8 cellular contexts compared by ENCODE assay signal in genomic region chr13:91347212-91347995, GRCh38. TPM values are rescaled to one million over a fixed set of nuclear protein-coding genes. Genes with fewer than 3 reads are reported as not detected.
DNase-seq lines count a peak whose midpoint lies in the region; ATAC-seq and TF ChIP-seq lines count a peak whose summit lies in the region.

MIR17HG (plus strand) TSS chr13:91347687.

- H4K20me1 ChIP-seq in mammary epithelial cell (ENCODE audit: insufficient read depth, low read length), result peaks cover 4% of the 10 kb centered on the region

- peak; percentile 54 for ATAC-seq in GM19023 (IDR thresholded peaks at IDR 0.05; ENCODE audit: unreplicated experiment)
- peak; percentile 61 for ATAC-seq in HG03175 (IDR thresholded peaks at IDR 0.05; ENCODE audit: unreplicated experiment)
- peak; percentile 74 for ATAC-seq in WTC11

- CTCF ChIA-PET in WTC11 (lab: Charles Lee) (interaction anchor here (1.0 to 1.6 kb wide), 3 partner anchors 34 to 435 kb away, joined by 3 to 5 read pairs (median 4); no protein-coding TSS in a partner anchor), mammary epithelial cell (lab: Charles Lee; ENCODE audit: low non-redundant PET) (no interaction called here)

- in situ Hi-C loops in mammary epithelial cell (cut with MboI; ENCODE audit: low sequenced_read_pairs in 2 of 2), result no loop called here

- POLR2A ChIA-PET in WTC11 (lab: Charles Lee), result interaction anchor here (0.5 to 1.0 kb wide), 3 partner anchors 10 to 93 kb away, joined by 3 read pairs; no protein-coding TSS in a partner anchor

- peaks cover 36% of the 10 kb centered on the region for H3K4me1 Mint-ChIP-seq in WTC11

- H3K9me3 ChIP-seq in mammary epithelial cell (replicated peaks; ENCODE audit: insufficient read depth, low read length), result no peaks in the 10 kb centered on the region

- peak within 1 kb of the TSS; percentile 78 for H3K9ac ChIP-seq in mammary epithelial cell (ENCODE audit: insufficient read depth, low read length)

- peaks cover 35% of the 10 kb centered on the region for H3K36me3 Mint-ChIP-seq in WTC11

- no TSS peak for BruUV-seq in mammary epithelial cell (replicated peaks; lab: Mats Ljungman, UMichigan)

- peaks cover 19% of the 10 kb centered on the region for H3K36me3 ChIP-seq in mammary epithelial cell (ENCODE audit: insufficient read depth, low read length)

- peaks cover 20% of the 10 kb centered on the region for H3K4me1 ChIP-seq in mammary epithelial cell (ENCODE audit: insufficient read depth, low read length)

- H2AFZ ChIP-seq in mammary epithelial cell (ENCODE audit: low read depth, low read length), result peak within 1 kb of the TSS; percentile 91

- peaks cover 10% of the 10 kb centered on the region for H3K27me3 ChIP-seq in mammary epithelial cell (ENCODE audit: insufficient read depth, low read length)

- WGBS in mammary epithelial cell (ENCODE audit: low coverage, missing lambda C conversion rate), result 2% methylated on average over 21 of the region's 103 CpGs

- dilution Hi-C loops in mammary epithelial cell (cut with HindIII; ENCODE audit: low sequenced_read_pairs), result no loop called here

- H3K27me3 Mint-ChIP-seq in WTC11 (ENCODE audit: low read depth), result 0 out of 2 replicates have a peak, but pooled peaks cover 3% of the 10 kb centered on the region

- H3K27ac ChIP-seq in mammary epithelial cell (ENCODE audit: insufficient read depth, low read depth, low read length), result peak within 1 kb of the TSS; percentile 80

- H3K9me3 Mint-ChIP-seq in WTC11, result no peaks in the 10 kb centered on the region

- H3K4me3 ChIP-seq in mammary epithelial cell (replicated peaks in 1 of 3; ENCODE audit: insufficient read depth in 1 of 3, low read depth in 2 of 3, low read length in 3 of 3), result peak within 1 kb of the TSS; percentile 59 to 95 (median 69)

- DNase-seq in AG08395 (ENCODE audit: low spot score), result peak; percentile 79
- DNase-seq in NCI-H2227 treated with DMSO at 0.1 percent for 48 hours (lab: John Stamatoyannopoulos, UW), result peak; percentile 90
- DNase-seq in WTC11 (ENCODE audit: low spot score), result peak; percentile 88
- DNase-seq in mammary epithelial cell, result peak; percentile 87
- DNase-seq in inferior parietal cortex (ENCODE audit: extremely low spot score), result peak; percentile 91
- peak; percentile 36 for DNase-seq in smooth muscle cell of the brain vasculature (ENCODE audit: low read depth, low spot score)

- intact Hi-C loops in mammary epithelial cell (cut with micrococcal nuclease), result no loop called here

- TF ChIP-seq CTCF in WTC11 (IDR thresholded peaks at IDR 0.05) (no peak), mammary epithelial cell (conservative IDR thresholded peaks at IDR 0.05 in 1 of 2, IDR thresholded peaks at IDR 0.05 in 1 of 2; ENCODE audit: extremely low read depth in 1 of 2, insufficient read depth in 1 of 2, low read depth in 1 of 2, low read length in 2 of 2) (no peak)

- H3K79me2 ChIP-seq in mammary epithelial cell (ENCODE audit: insufficient read depth, low read length), result peaks cover 48% of the 10 kb centered on the region

- H3K4me2 ChIP-seq in mammary epithelial cell (ENCODE audit: insufficient read depth, low read depth, low read length), result peak within 1 kb of the TSS; percentile 94

- H3K27ac Mint-ChIP-seq in WTC11, result peak within 1 kb of the TSS; percentile 96

- peak within 1 kb of the TSS; percentile 88 for H3K4me3 Mint-ChIP-seq in WTC11

TF ChIP-seq in WTC11, 78 proteins besides CTCF, POLR2A, EP300 and RAD21 (continues in another document):
- TF ChIP-seq ELF4 (CRISPR knock-in tag; IDR thresholded peaks at IDR 0.05; ENCODE audit: low read depth), result no peak; the same call in 1 of the 2 replicates
- TF ChIP-seq PRDM15 (CRISPR knock-in tag; IDR thresholded peaks at IDR 0.05), result 0 out of 2 replicates have a peak, but pooled peaks have one; percentile 8
- TF ChIP-seq RORB (CRISPR knock-in tag; IDR thresholded peaks at IDR 0.05), result no peak
- TF ChIP-seq ZNF416 (CRISPR knock-in tag; IDR thresholded peaks at IDR 0.05), result no peak
- 0 out of 2 replicates have a peak, but pooled peaks have one; percentile 67 for TF ChIP-seq PRRX2 (CRISPR knock-in tag; IDR thresholded peaks at IDR 0.05)
- peak; percentile 34; the same call in 1 of the 2 replicates for TF ChIP-seq FOXP1 (CRISPR knock-in tag; IDR thresholded peaks at IDR 0.05; ENCODE audit: borderline replicate concordance)
- peak; percentile 47; the same call in 1 of the 2 replicates for TF ChIP-seq NFE2L1 (CRISPR knock-in tag; IDR thresholded peaks at IDR 0.05)
- no peak; the same call in 1 of the 2 replicates for TF ChIP-seq ATF1 (CRISPR knock-in tag; IDR thresholded peaks at IDR 0.05)
- no peak for TF ChIP-seq ZNF317 (CRISPR knock-in tag; IDR thresholded peaks at IDR 0.05; ENCODE audit: borderline replicate concordance, low read depth)
- no peak for TF ChIP-seq ZNF263 (CRISPR knock-in tag; IDR thresholded peaks at IDR 0.05; ENCODE audit: low read depth)
- no peak for TF ChIP-seq NR1H2 (CRISPR knock-in tag; IDR thresholded peaks at IDR 0.05)
- TF ChIP-seq, protein P1, sequence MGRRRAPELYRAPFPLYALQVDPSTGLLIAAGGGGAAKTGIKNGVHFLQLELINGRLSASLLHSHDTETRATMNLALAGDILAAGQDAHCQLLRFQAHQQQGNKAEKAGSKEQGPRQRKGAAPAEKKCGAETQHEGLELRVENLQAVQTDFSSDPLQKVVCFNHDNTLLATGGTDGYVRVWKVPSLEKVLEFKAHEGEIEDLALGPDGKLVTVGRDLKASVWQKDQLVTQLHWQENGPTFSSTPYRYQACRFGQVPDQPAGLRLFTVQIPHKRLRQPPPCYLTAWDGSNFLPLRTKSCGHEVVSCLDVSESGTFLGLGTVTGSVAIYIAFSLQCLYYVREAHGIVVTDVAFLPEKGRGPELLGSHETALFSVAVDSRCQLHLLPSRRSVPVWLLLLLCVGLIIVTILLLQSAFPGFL (CRISPR knock-in tag; IDR thresholded peaks at IDR 0.05; ENCODE audit: borderline replicate concordance), result no peak
- peak; percentile 56 for TF ChIP-seq GABPB1 (CRISPR knock-in tag; IDR thresholded peaks at IDR 0.05)
- TF ChIP-seq ETV6 (CRISPR knock-in tag; IDR thresholded peaks at IDR 0.05), result peak; percentile 60; the same call in 1 of the 2 replicates
- TF ChIP-seq E2F5 (CRISPR knock-in tag; IDR thresholded peaks at IDR 0.05), result peak; percentile 69
- TF ChIP-seq JUN (CRISPR knock-in tag; IDR thresholded peaks at IDR 0.05), result peak; percentile 48; the same call in 1 of the 2 replicates
- TF ChIP-seq, protein P2, sequence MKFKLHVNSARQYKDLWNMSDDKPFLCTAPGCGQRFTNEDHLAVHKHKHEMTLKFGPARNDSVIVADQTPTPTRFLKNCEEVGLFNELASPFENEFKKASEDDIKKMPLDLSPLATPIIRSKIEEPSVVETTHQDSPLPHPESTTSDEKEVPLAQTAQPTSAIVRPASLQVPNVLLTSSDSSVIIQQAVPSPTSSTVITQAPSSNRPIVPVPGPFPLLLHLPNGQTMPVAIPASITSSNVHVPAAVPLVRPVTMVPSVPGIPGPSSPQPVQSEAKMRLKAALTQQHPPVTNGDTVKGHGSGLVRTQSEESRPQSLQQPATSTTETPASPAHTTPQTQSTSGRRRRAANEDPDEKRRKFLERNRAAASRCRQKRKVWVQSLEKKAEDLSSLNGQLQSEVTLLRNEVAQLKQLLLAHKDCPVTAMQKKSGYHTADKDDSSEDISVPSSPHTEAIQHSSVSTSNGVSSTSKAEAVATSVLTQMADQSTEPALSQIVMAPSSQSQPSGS (CRISPR knock-in tag; IDR thresholded peaks at IDR 0.05; ENCODE audit: borderline replicate concordance, low read depth), result no peak
- no peak for TF ChIP-seq SMAD4 (CRISPR knock-in tag; IDR thresholded peaks at IDR 0.05)
- TF ChIP-seq FOXJ3 (CRISPR knock-in tag; IDR thresholded peaks at IDR 0.05; ENCODE audit: borderline replicate concordance), result no peak
- 0 out of 2 replicates have a peak, but pooled peaks have one; percentile 50 for TF ChIP-seq SMAD3 (CRISPR knock-in tag; IDR thresholded peaks at IDR 0.05; ENCODE audit: borderline replicate concordance)

RNA-seq across cellular contexts. Expression of gene MIR17HG, which starts in this region (rescaled TPM):
- total RNA-seq in WTC11 (2021) (33.4 to 37.1 TPM (median 36.7 TPM) in 3 replicates), mammary epithelial cell (1 to 10 TPM; 4.0 to 5.2 TPM)
- polyA plus RNA-seq in mammary epithelial cell, result 0.59 TPM
- 8.6 TPM for polyA minus RNA-seq in mammary epithelial cell

Comparison
In these comparisons a context has a peak if more than half of its experiments do, and no peak if none do; other contexts are left out.
1. Peak in every context shown above with its lines: DNase-seq, ATAC-seq, H3K4me3 ChIP-seq and H3K27ac ChIP-seq.
2. DNase-seq: peak in every context shown above with its lines; median percentile 91 in inferior parietal cortex; 90 in NCI-H2227 treated with DMSO at 0.1 percent for 48 hours; 88 in WTC11; 87 in mammary epithelial cell; 79 in AG08395; 36 in smooth muscle cell of the brain vasculature.